ENCODE assay signal across 1 cellular context in the genomic region with DNA sequence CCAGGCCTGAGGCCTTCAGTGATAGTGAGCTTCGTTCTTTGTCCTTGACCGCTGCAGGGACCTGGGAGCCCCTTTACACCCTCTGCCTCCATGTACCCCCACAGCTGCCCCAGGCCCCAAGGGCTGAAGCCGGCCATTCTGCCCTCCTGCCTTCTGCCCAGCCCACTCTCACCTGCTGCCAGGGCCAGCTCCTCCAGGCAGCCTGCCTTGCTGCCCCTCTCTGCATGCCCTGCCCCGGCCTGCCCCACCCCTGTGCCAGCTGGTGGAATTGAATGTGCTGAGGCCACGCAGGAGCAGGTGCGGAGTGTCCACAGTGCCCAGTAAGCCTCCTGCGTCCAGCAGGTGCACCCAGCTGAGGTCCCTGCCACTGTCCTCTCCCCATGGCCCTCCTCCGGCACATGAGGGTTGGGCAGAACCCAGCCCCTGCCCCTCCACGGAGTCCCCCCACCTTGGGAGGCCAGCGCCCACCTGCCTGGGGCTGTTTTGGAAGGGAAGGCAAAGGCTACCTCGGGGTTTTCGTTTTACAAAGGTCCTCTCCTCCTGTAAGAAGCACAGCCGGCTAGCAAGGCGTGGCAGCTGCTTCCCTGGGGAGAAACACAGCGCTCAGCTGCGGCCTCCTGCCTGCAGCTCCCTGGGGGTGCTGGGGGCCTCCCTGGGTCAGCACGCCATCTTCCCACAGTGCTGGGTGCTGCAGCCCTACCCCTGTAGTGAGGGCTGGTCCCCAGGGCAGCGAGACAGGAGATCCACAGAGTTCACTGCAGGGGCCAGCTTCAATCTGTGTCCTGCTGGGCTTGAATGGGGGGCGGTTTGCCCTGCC.
TF ChIP-seq lines count a peak whose summit lies in the region.

No MANE protein-coding gene starts in this region.

TF ChIP-seq in WTC11, 78 proteins besides CTCF, POLR2A, EP300 and RAD21 (continued from another document):
- TF ChIP-seq, protein P1, sequence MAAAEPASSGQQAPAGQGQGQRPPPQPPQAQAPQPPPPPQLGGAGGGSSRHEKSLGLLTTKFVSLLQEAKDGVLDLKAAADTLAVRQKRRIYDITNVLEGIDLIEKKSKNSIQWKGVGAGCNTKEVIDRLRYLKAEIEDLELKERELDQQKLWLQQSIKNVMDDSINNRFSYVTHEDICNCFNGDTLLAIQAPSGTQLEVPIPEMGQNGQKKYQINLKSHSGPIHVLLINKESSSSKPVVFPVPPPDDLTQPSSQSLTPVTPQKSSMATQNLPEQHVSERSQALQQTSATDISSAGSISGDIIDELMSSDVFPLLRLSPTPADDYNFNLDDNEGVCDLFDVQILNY (CRISPR knock-in tag; IDR thresholded peaks at IDR 0.05): no peak
- TF ChIP-seq, protein P2, sequence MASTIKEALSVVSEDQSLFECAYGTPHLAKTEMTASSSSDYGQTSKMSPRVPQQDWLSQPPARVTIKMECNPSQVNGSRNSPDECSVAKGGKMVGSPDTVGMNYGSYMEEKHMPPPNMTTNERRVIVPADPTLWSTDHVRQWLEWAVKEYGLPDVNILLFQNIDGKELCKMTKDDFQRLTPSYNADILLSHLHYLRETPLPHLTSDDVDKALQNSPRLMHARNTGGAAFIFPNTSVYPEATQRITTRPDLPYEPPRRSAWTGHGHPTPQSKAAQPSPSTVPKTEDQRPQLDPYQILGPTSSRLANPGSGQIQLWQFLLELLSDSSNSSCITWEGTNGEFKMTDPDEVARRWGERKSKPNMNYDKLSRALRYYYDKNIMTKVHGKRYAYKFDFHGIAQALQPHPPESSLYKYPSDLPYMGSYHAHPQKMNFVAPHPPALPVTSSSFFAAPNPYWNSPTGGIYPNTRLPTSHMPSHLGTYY (CRISPR knock-in tag; IDR thresholded peaks at IDR 0.05): no peak
